ENCODE assay signal across 17 cellular contexts in genomic region chr12:93200291-93200917, GRCh38.
A peak's percentile ranks its signal among the peaks of the same experiment; 100 is the strongest.
DNase-seq lines count a peak whose midpoint lies in the region; ATAC-seq, FAIRE-seq and TF ChIP-seq lines count a peak whose summit lies in the region.
"Had no signal": no experiment of that assay in that cellular context is flagged by ENCODE, and none has a peak within 500 bp of the region (broad histone marks: within the 10 kb centered on the region; RNA-seq: fewer than 3 reads in every experiment).

No MANE protein-coding gene starts in this region.

- no peaks in the 10 kb centered on the region for H3K9me3 ChIP-seq in adipocyte (ENCODE audit: control insufficient read depth, low read length)

- peak overlapping the region; percentile 88 for H3K27ac Mint-ChIP-seq in nephron progenitor cell
- H3K27ac Mint-ChIP-seq: activated naive CD4-positive, alpha-beta T cell treated with anti-CD3 and anti-CD28 coated beads, Interleukin-2, amount 10 ng/mL, durations not matched to agents 7 days and 5 days; HFFc6; T-helper 17 cell had no signal

- TF ChIP-seq POLR2A in GM12891 (IDR thresholded peaks at IDR 0.05; ENCODE audit: low read depth, low read length): no peak

- H3K27me3 ChIP-seq in adipocyte (replicated peaks; ENCODE audit: control insufficient read depth, insufficient read depth, low read length): no peaks in the 10 kb centered on the region

- peak overlapping the region; percentile 27 for H3K4me3 Mint-ChIP-seq in nephron progenitor cell
- H3K4me3 Mint-ChIP-seq: activated naive CD4-positive, alpha-beta T cell treated with anti-CD3 and anti-CD28 coated beads, Interleukin-2, amount 10 ng/mL, durations not matched to agents 7 days and 5 days; HFFc6; T-helper 17 cell had no signal

- H3K36me3 Mint-ChIP-seq in nephron progenitor cell (ENCODE audit: low read depth): no peaks in the 10 kb centered on the region
- H3K36me3 Mint-ChIP-seq: activated naive CD4-positive, alpha-beta T cell treated with anti-CD3 and anti-CD28 coated beads, Interleukin-2, amount 10 ng/mL, durations not matched to agents 7 days and 5 days had no signal

- H3K36me3 ChIP-seq in adipocyte (ENCODE audit: control insufficient read depth, insufficient read depth, low read length, severe bottlenecking): no peaks in the 10 kb centered on the region

- no peak for TF ChIP-seq CTCF in nephron progenitor cell (IDR thresholded peaks at IDR 0.05)

- no peaks in the 10 kb centered on the region for H3K27me3 Mint-ChIP-seq in nephron progenitor cell (ENCODE audit: low read depth, poor library complexity)

- ATAC-seq in HG02571 (IDR thresholded peaks at IDR 0.05; ENCODE audit: unreplicated experiment) (peak; percentile 53), GM21526 (IDR thresholded peaks at IDR 0.05; ENCODE audit: low FRiP score, unreplicated experiment) (no peak)
- ATAC-seq: foreskin keratinocyte, right cardiac atrium, T-helper 17 cell had no signal

- DNase-seq in GM12891 (ENCODE audit: insufficient read length, low spot score) (no peak), adipocyte (ENCODE audit: low read depth) (peak; percentile 43), nephron progenitor cell (no peak), T-helper 1 cell (no peak), cerebellum (ENCODE audit: low spot score) (no peak), retina (no peak)
- DNase-seq: activated CD4-positive, CD25-positive, alpha-beta regulatory T cell treated with anti-CD3 and anti-CD28 coated beads, Interleukin-2, amount 50 U/mL, for 72 hours; activated CD8-positive, alpha-beta memory T cell treated with anti-CD3 and anti-CD28 coated beads, Interleukin-2, amount 50 U/mL, for 4 hours; activated naive CD4-positive, alpha-beta T cell treated with anti-CD3 and anti-CD28 coated beads, Interleukin-2, amount 10 ng/mL, durations not matched to agents 7 days and 5 days; foreskin keratinocyte; GDM1; HFFc6; stimulated activated CD4-positive, alpha-beta T cell treated with anti-CD3 and anti-CD28 coated beads, Interleukin-4, amount 100 ng/mL, for 24 hours; T-helper 17 cell had no signal

- H3K4me1 ChIP-seq in adipocyte (ENCODE audit: control insufficient read depth, insufficient read depth, low read length): peaks cover 34% of the 10 kb centered on the region
- H3K4me1 ChIP-seq: foreskin keratinocyte had no signal

- H3K4me3 ChIP-seq in adipocyte (ENCODE audit: low read length): no peak overlapping the region

- FAIRE-seq in GM12891 (lab: Jason Lieb, UNC): peak; percentile 82

- H3K9ac ChIP-seq in adipocyte (ENCODE audit: low read length): no peak overlapping the region

- H3K4me1 Mint-ChIP-seq in nephron progenitor cell: peaks cover 49% of the 10 kb centered on the region
- H3K4me1 Mint-ChIP-seq: activated naive CD4-positive, alpha-beta T cell treated with anti-CD3 and anti-CD28 coated beads, Interleukin-2, amount 10 ng/mL, durations not matched to agents 7 days and 5 days; T-helper 17 cell had no signal

- H3K9me3 Mint-ChIP-seq in nephron progenitor cell: no peaks in the 10 kb centered on the region
- H3K9me3 Mint-ChIP-seq: HFFc6 had no signal

TF ChIP-seq in GM12891, 5 proteins besides CTCF, POLR2A, EP300 and RAD21:
- no peak for TF ChIP-seq POU2F2 (IDR thresholded peaks at IDR 0.05; ENCODE audit: low read depth, low read length)
- no peak for TF ChIP-seq POLR2AphosphoS5 (IDR thresholded peaks at IDR 0.05; ENCODE audit: low read depth, low read length)
- TF ChIP-seq TAF1 (IDR thresholded peaks at IDR 0.05; ENCODE audit: low read depth, low read length): no peak
- TF ChIP-seq SPI1 (IDR thresholded peaks at IDR 0.05; ENCODE audit: low read depth, low read length): no peak
